In the genomic region with DNA sequence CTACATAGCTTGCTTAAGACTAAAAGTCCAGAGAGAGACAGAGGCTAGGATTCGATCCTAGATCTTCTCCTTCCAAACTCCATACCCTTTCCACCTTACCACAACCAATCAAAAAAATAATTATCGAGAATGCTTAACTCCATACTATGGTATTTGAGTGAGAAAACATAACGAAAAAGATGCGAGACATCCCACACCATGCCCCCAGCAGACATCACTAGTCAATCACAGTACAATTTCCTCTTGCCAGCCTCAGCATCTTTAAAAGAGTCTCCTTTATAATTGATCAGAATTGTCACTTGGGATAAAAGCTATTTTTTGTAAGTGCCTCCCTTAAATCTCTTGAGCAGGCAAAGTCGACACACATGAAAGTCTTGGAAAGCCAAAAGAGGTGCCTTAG, we compare ENCODE assay signal across 1 cellular context.
TF ChIP-seq lines count a peak whose summit lies in the region.

No MANE protein-coding gene starts in this region.

TF ChIP-seq in GM23338, 12 proteins besides CTCF, POLR2A, EP300 and RAD21:
- TF ChIP-seq JUNB (IDR thresholded peaks at IDR 0.05; ENCODE audit: unreplicated experiment): no peak
- TF ChIP-seq EZH2 (IDR thresholded peaks at IDR 0.05; ENCODE audit: low read depth, unreplicated experiment): no peak
